8 cellular contexts compared by ENCODE assay signal in the genomic region with DNA sequence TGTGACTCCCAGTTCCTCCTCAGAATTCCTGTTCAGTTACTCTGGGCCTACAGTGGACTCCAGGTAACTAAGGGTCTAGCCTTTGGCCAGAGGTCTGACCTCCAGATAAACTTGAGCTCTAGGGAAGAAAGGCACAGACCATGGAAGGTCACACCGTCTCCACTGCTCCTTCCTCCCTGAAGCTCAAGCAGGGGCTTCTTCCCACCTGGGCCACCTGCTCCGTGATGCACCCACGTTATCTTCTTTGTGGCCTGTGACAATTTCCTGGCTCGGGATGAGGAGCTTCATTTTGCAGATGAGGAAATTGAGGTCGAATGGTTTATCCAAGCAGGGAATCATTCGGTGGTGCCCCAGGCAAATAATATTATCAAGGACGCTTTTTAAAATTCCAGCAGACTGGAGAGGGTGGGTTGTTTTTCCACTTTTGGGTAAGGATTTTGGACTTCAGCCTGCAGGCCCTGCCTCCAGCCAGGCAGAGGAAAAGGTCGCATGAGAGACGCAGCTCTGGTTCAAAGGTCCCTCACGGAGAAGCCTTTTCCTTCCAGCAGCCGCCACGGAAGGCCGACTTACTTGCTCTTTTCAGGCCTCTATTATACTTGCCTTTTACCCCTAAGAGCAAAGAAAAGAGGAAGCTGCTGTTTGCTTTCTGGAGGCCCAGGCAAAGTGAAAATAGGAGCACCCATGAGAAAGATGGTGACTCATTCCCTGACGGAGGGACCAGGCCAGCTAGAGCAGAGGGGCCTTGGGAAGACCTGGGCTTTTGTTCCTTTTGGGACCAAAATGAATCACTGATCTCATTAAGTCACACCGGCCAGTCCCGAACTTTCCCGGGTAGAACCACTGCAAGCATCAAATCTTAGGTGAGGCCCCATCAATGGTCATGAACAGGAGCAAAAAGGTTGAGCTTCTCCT.
DNase-seq lines count a peak whose midpoint lies in the region; FAIRE-seq and TF ChIP-seq lines count a peak whose summit lies in the region.

No MANE protein-coding gene starts in this region.

- peaks cover 40% of the 10 kb centered on the region for H3K4me1 Mint-ChIP-seq in nephron

- no peaks in the 10 kb centered on the region for H3K36me3 Mint-ChIP-seq in nephron (ENCODE audit: low read depth)

- in situ Hi-C loops in HAP-1 (cut with MboI; ENCODE audit: low sequenced_read_pairs), result no loop called here

- H3K9ac ChIP-seq in Loucy (ENCODE audit: low read depth, low read length, poor library complexity, severe bottlenecking), result peak overlapping the region; percentile 18

- DNase-seq in CD1c-positive myeloid dendritic cell (ENCODE audit: extremely low spot score), result peak; percentile 88
- peak; percentile 56 to 86 for DNase-seq in cardiac fibroblast (ENCODE audit: low read depth in 2 of 2)
- DNase-seq in D721Med (ENCODE audit: insufficient read length, low spot score), result no peak
- DNase-seq in foreskin melanocyte, result no peak
- DNase-seq in HAP-1 (ENCODE audit: low spot score in 2 of 2), result no peak
- no peak for DNase-seq in T-helper 2 cell

- H3F3A ChIP-seq in Loucy (ENCODE audit: low read depth), result no peaks in the 10 kb centered on the region

- H3K36me3 ChIP-seq in Loucy (ENCODE audit: insufficient read depth, low read length) (no peaks in the 10 kb centered on the region), HAP-1 (replicated peaks) (no peaks in the 10 kb centered on the region)

- H3K9me3 ChIP-seq in Loucy (ENCODE audit: insufficient read depth, low read depth, low read length) (no peaks in the 10 kb centered on the region), HAP-1 (no peaks in the 10 kb centered on the region)

- H4K20me1 ChIP-seq in Loucy (ENCODE audit: insufficient read depth, low read length, poor library complexity, severe bottlenecking), result no peaks in the 10 kb centered on the region

- no peak overlapping the region for H3K4me3 Mint-ChIP-seq in nephron

- H3K9me3 Mint-ChIP-seq in nephron, result no peaks in the 10 kb centered on the region

- H3K4me1 ChIP-seq in Loucy (ENCODE audit: insufficient read depth, low read length, poor library complexity, severe bottlenecking), result peaks cover 20% of the 10 kb centered on the region
- H3K4me1 ChIP-seq in HAP-1, result no peaks in the 10 kb centered on the region

- H3K4me3 ChIP-seq in Loucy (ENCODE audit: low read length, poor library complexity, severe bottlenecking), result no peak overlapping the region
- H3K4me3 ChIP-seq in cardiac fibroblast (replicated peaks in 1 of 2; ENCODE audit: low read depth in 2 of 2, low read length in 2 of 2), result no peak overlapping the region
- H3K4me3 ChIP-seq in HAP-1, result no peak overlapping the region

- no peaks in the 10 kb centered on the region for H3K27me3 Mint-ChIP-seq in nephron (ENCODE audit: low read depth)

- peak overlapping the region; percentile 31 for H3K4me2 ChIP-seq in Loucy (ENCODE audit: low read depth, low read length, poor library complexity, severe bottlenecking)

- no peak for FAIRE-seq in D721Med (lab: Jason Lieb, UNC)

- H3K27me3 ChIP-seq in Loucy (ENCODE audit: insufficient read depth, low read length, poor library complexity, severe bottlenecking) (no peaks in the 10 kb centered on the region), HAP-1 (ENCODE audit: low read depth) (no peaks in the 10 kb centered on the region)

- peak overlapping the region in 2 of 3 experiments; percentile 45 to 90 for H3K27ac Mint-ChIP-seq in nephron

- no peak overlapping the region for H2AFZ ChIP-seq in Loucy (ENCODE audit: low read length)

- no peaks in the 10 kb centered on the region for H3K9me2 ChIP-seq in Loucy (replicated peaks; ENCODE audit: low read depth, low read length)

- TF ChIP-seq CTCF in Loucy (conservative IDR thresholded peaks at IDR 0.05; ENCODE audit: low read length) (no peak), cardiac fibroblast (IDR thresholded peaks at IDR 0.05; ENCODE audit: low read depth, low read length) (no peak), nephron (IDR thresholded peaks at IDR 0.05; ENCODE audit: unreplicated experiment in 3 of 3) (no peak), D721Med (IDR thresholded peaks at IDR 0.05; ENCODE audit: insufficient read depth, missing control alignments) (no peak)

- no peaks in the 10 kb centered on the region for H3K79me2 ChIP-seq in Loucy (ENCODE audit: insufficient read depth, low read length)

Comparison
In these comparisons a context has a peak if more than half of its experiments do, and no peak if none do; other contexts are left out.
1. DNase-seq: peak in CD1c-positive myeloid dendritic cell (single experiment) and cardiac fibroblast (2 of 2); none in D721Med (single experiment), foreskin melanocyte (single experiment), HAP-1 (0 of 2) and T-helper 2 cell (0 of 5).